20 cellular contexts compared by ENCODE assay signal in the genomic region with DNA sequence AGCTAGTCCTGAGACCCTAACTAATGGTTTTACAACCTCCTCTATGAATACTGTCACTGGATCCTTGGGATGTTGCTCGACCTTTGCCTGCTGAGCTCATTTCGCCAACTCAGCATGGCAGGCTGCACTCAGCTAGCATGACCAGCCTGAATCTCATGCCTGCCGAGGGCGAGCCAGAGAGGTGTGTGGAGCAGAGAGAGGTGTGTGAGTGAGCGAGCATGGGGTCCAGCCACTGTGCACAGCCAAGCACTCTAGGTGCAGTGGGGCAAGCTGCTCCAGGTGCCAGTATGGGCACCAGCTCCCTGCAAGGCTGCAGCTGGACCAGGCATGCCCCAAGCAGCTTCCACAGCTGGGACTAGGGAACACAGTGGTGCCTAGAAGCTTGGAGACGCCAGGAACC.
"Had no signal": no experiment of that assay in that cellular context is flagged by ENCODE, and none has a peak within 500 bp of the region (broad histone marks: within the 10 kb centered on the region; RNA-seq: fewer than 3 reads in every experiment).

No MANE protein-coding gene starts in this region.

- ATAC-seq: activated CD8-positive, alpha-beta memory T cell treated with anti-CD3 and anti-CD28 coated beads, Interleukin-2, amount 10 ng/mL, durations not matched to agents 7 days and 5 days; gastroesophageal sphincter; heart right ventricle; left cardiac atrium; stimulated activated naive B cell treated with anti-CD40 and anti-IgM and Interleukin-4, amounts not matched to agents 10 μg/mL and 1 μg/mL and 100 μg/mL, for 72 hours had no signal

- H3K4me3 ChIP-seq: esophagus muscularis mucosa, gastroesophageal sphincter, heart right ventricle, lower lobe of right lung, ovary, right lobe of liver, smooth muscle cell, tibial artery, vagina had no signal

- H3K27me3 ChIP-seq: esophagus muscularis mucosa, gastroesophageal sphincter, heart right ventricle, ovary, right lobe of liver, tibial artery, vagina had no signal

- H3K4me3 Mint-ChIP-seq: activated B cell treated with CpG ODN at 0.5 μM for 24 hours; activated CD4-positive, alpha-beta memory T cell treated with anti-CD3 and anti-CD28 coated beads, Interleukin-2, amount 10 ng/mL, durations not matched to agents 7 days and 5 days; activated CD8-positive, alpha-beta memory T cell treated with anti-CD3 and anti-CD28 coated beads, Interleukin-2, amount 10 ng/mL, durations not matched to agents 7 days and 5 days; activated naive CD8-positive, alpha-beta T cell; stimulated activated naive B cell treated with anti-CD40 and anti-IgM and Interleukin-4, amounts not matched to agents 10 μg/mL and 1 μg/mL and 100 μg/mL, for 72 hours; T-helper 2 cell treated with Interferon-gamma antibody and Interleukin-4, amounts not matched to agents 5 μg/mL and 100 μg/mL, for 36 hours had no signal

- H3K27me3 Mint-ChIP-seq: activated B cell treated with CpG ODN at 0.5 μM for 24 hours; activated CD4-positive, alpha-beta memory T cell treated with anti-CD3 and anti-CD28 coated beads, Interleukin-2, amount 10 ng/mL, durations not matched to agents 7 days and 5 days; activated CD8-positive, alpha-beta memory T cell treated with anti-CD3 and anti-CD28 coated beads, Interleukin-2, amount 10 ng/mL, durations not matched to agents 7 days and 5 days; activated naive CD8-positive, alpha-beta T cell; stimulated activated naive B cell treated with anti-CD40 and anti-IgM and Interleukin-4, amounts not matched to agents 10 μg/mL and 1 μg/mL and 100 μg/mL, for 72 hours had no signal

- H3K27ac Mint-ChIP-seq: activated B cell treated with CpG ODN at 0.5 μM for 24 hours; activated CD4-positive, alpha-beta memory T cell treated with anti-CD3 and anti-CD28 coated beads, Interleukin-2, amount 10 ng/mL, durations not matched to agents 7 days and 5 days; activated CD8-positive, alpha-beta memory T cell treated with anti-CD3 and anti-CD28 coated beads, Interleukin-2, amount 10 ng/mL, durations not matched to agents 7 days and 5 days; activated naive CD8-positive, alpha-beta T cell; stimulated activated naive B cell treated with anti-CD40 and anti-IgM and Interleukin-4, amounts not matched to agents 10 μg/mL and 1 μg/mL and 100 μg/mL, for 72 hours; T-helper 2 cell treated with Interferon-gamma antibody and Interleukin-4, amounts not matched to agents 5 μg/mL and 100 μg/mL, for 36 hours had no signal

- H3K36me3 Mint-ChIP-seq: activated CD8-positive, alpha-beta memory T cell treated with anti-CD3 and anti-CD28 coated beads, Interleukin-2, amount 10 ng/mL, durations not matched to agents 7 days and 5 days; activated naive CD8-positive, alpha-beta T cell; stimulated activated naive B cell treated with anti-CD40 and anti-IgM and Interleukin-4, amounts not matched to agents 10 μg/mL and 1 μg/mL and 100 μg/mL, for 72 hours had no signal

- H3K36me3 ChIP-seq: esophagus muscularis mucosa, gastroesophageal sphincter, heart right ventricle, lower lobe of right lung, ovary, right lobe of liver, tibial artery, vagina had no signal

- H3K9me3 ChIP-seq: esophagus muscularis mucosa, gastroesophageal sphincter, heart right ventricle, lower lobe of right lung, ovary, right lobe of liver, tibial artery, vagina had no signal

- H3K4me1 ChIP-seq: esophagus muscularis mucosa, gastroesophageal sphincter, heart right ventricle, lower lobe of right lung, right lobe of liver, tibial artery, vagina had no signal

- H3K4me1 Mint-ChIP-seq: activated B cell treated with CpG ODN at 0.5 μM for 24 hours; activated CD4-positive, alpha-beta memory T cell treated with anti-CD3 and anti-CD28 coated beads, Interleukin-2, amount 10 ng/mL, durations not matched to agents 7 days and 5 days; activated CD8-positive, alpha-beta memory T cell treated with anti-CD3 and anti-CD28 coated beads, Interleukin-2, amount 10 ng/mL, durations not matched to agents 7 days and 5 days; stimulated activated naive B cell treated with anti-CD40 and anti-IgM and Interleukin-4, amounts not matched to agents 10 μg/mL and 1 μg/mL and 100 μg/mL, for 72 hours had no signal

- H3K4me2 ChIP-seq: smooth muscle cell had no signal

- DNase-seq: activated B cell treated with CpG ODN at 0.5 μM for 24 hours; activated CD4-positive, alpha-beta memory T cell treated with anti-CD3 and anti-CD28 coated beads, Interleukin-2, amount 10 ng/mL, durations not matched to agents 7 days and 5 days; activated CD4-positive, alpha-beta T cell treated with anti-CD3 and anti-CD28 coated beads for 4 hours; activated CD8-positive, alpha-beta memory T cell treated with anti-CD3 and anti-CD28 coated beads, Interleukin-2, amount 10 ng/mL, durations not matched to agents 7 days and 5 days; dermis blood vessel endothelial cell; effector memory CD4-positive, alpha-beta T cell; heart right ventricle; left cardiac atrium; lower lobe of right lung; ovary; right lobe of liver; stimulated activated CD4-positive, alpha-beta T cell treated with anti-CD3 and anti-CD28 coated beads, Interleukin-4, amount 100 ng/mL, for 24 hours; stimulated activated naive B cell treated with anti-CD40 and anti-IgM and Interleukin-4, amounts not matched to agents 10 μg/mL and 1 μg/mL and 100 μg/mL, for 72 hours; tibial artery had no signal

- H3K27ac ChIP-seq: esophagus muscularis mucosa, gastroesophageal sphincter, heart right ventricle, lower lobe of right lung, ovary, right lobe of liver, tibial artery, vagina had no signal
